ENCODE assay signal across 9 cellular contexts in the genomic region with DNA sequence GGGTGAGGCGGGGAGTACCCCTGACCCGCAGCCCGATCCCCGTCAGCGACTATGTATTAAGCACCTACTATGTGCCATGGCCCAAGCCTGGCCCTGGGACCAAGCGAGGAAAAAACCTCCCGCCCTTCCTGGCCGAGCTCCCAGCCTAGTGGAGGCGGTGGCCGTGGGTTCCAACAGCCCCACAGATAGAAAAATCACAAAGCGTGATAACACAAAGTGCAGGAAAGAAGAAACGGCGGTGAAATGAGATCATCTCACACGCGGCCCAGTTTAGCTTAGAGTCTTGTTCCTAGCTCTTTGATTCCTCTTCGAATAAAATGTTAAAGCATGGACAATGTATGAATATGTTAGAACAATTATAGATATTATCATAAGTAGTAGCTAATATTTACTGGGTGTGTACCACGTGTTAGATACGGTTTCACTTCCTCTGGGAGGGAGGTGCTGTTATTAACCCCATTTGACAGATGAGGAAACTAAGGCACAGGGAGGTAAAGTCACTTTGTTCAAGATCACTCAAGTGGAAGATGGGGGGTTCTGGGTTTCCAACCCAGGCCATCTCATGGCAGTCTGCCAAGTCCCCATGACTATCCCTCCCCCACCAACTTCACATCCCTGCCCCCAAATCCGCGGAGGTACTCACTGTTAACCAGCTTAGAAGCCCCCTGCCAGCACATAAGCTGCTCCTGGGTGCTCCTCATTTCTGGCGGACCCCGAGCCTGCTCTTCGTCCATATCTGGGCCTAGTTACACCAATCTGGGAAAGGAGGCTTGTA. TPM values are rescaled to one million over a fixed set of nuclear protein-coding genes. Genes with fewer than 3 reads are reported as not detected.
DNase-seq lines count a peak whose midpoint lies in the region; ATAC-seq and TF ChIP-seq lines count a peak whose summit lies in the region.
"Had no signal": no experiment of that assay in that cellular context is flagged by ENCODE, and none has a peak within 500 bp of the region (broad histone marks: within the 10 kb centered on the region; RNA-seq: fewer than 3 reads in every experiment).

No MANE protein-coding gene starts in this region.

- H3K27me3 Mint-ChIP-seq in glutamatergic neuron (ENCODE audit: unreplicated experiment), result peaks cover 19% of the 10 kb centered on the region

- H3K9me3 ChIP-seq in SK-N-MC (ENCODE audit: low read depth, low read length) (no peaks in the 10 kb centered on the region), suprapubic skin (no peaks in the 10 kb centered on the region)

- no peak for ATAC-seq in GM21360 (IDR thresholded peaks at IDR 0.05; ENCODE audit: unreplicated experiment)

- peak; percentile 23 for DNase-seq in activated CD4-positive, alpha-beta T cell treated with anti-CD3 and anti-CD28 coated beads for 48 hours
- DNase-seq in activated CD4-positive, alpha-beta T cell treated with anti-CD3 and anti-CD28 coated beads, Interleukin-2, amount 50 U/mL, for 48 hours, result no peak
- DNase-seq in SK-N-MC (ENCODE audit: low read depth, low spot score) (no peak), glutamatergic neuron (no peak), suprapubic skin (ENCODE audit: low spot score in 2 of 2) (no peak), dedifferentiated amniotic fluid mesenchymal stem cell (ENCODE audit: extremely low spot score) (no peak), erythroblast (lab: John Stamatoyannopoulos, UW) (no peak)

- H3K36me3 ChIP-seq in SK-N-MC (ENCODE audit: insufficient read depth, low read length) (no peaks in the 10 kb centered on the region), suprapubic skin (no peaks in the 10 kb centered on the region)

- no peak for TF ChIP-seq CTCF in glutamatergic neuron (IDR thresholded peaks at IDR 0.05; ENCODE audit: partially characterized antibody, unreplicated experiment)
- no peak for TF ChIP-seq CTCF in suprapubic skin (IDR thresholded peaks at IDR 0.05)

- no peak overlapping the region for H3K27ac Mint-ChIP-seq in glutamatergic neuron (ENCODE audit: unreplicated experiment)

- no peaks in the 10 kb centered on the region for H3K36me3 Mint-ChIP-seq in glutamatergic neuron (ENCODE audit: unreplicated experiment)

- H3K9ac ChIP-seq in SK-N-MC (ENCODE audit: insufficient read length), result no peak overlapping the region

- H3K4me3 ChIP-seq in SK-N-MC (peak overlapping the region; percentile 42; the same call in 1 of the 2 replicates), suprapubic skin (peak overlapping the region; percentile 12)

- no peak for TF ChIP-seq EP300 in suprapubic skin (IDR thresholded peaks at IDR 0.05)

- H3K4me1 ChIP-seq in suprapubic skin, result peaks cover 69% of the 10 kb centered on the region

- H3K27ac ChIP-seq in SK-N-MC (no peak overlapping the region), suprapubic skin (no peak overlapping the region)

- peaks cover 31% of the 10 kb centered on the region for H3K4me1 Mint-ChIP-seq in glutamatergic neuron (ENCODE audit: low read depth, unreplicated experiment)

- TF ChIP-seq POLR2A in suprapubic skin (IDR thresholded peaks at IDR 0.05), result no peak
- TF ChIP-seq POLR2A in erythroblast (IDR thresholded peaks at IDR 0.05; ENCODE audit: low read length), result no peak

- 17% methylated on average over 15 of the region's 23 CpGs for WGBS in suprapubic skin

- peaks cover 6% of the 10 kb centered on the region for H3K9me3 Mint-ChIP-seq in glutamatergic neuron (ENCODE audit: unreplicated experiment)

- peak overlapping the region; percentile 75 for H3K4me3 Mint-ChIP-seq in glutamatergic neuron (ENCODE audit: unreplicated experiment)

- peaks cover 23% of the 10 kb centered on the region for H3K27me3 ChIP-seq in suprapubic skin

RNA-seq across cellular contexts. Expression of a gene that starts 1.2 kb away (rescaled TPM):
- total RNA-seq in glutamatergic neuron (ENCODE audit: unreplicated experiment) (22.3 TPM), suprapubic skin (1 to 10 TPM in 1 of 4 donors, not detected in 3; 2.2 TPM)

RNA-seq across cellular contexts. Expression of a gene that starts 3.2 kb away (rescaled TPM):
- total RNA-seq in glutamatergic neuron (ENCODE audit: unreplicated experiment) (not detected), suprapubic skin (10 to 100 TPM in 1 of 4 donors, 1 to 10 TPM in 3; 2.0 to 10.9 (median 6.7) TPM)
- total RNA-seq: fibroblast of villous mesenchyme had no signal

RNA-seq across cellular contexts. Expression of a gene that starts 7.0 kb away (rescaled TPM):
- 14.4 TPM for total RNA-seq in glutamatergic neuron (ENCODE audit: unreplicated experiment)
- 10 to 100 TPM in 1 of 4 donors, 1 to 10 TPM in 3; 4.3 to 11.8 (median 7.8) TPM for total RNA-seq in suprapubic skin
- total RNA-seq: fibroblast of villous mesenchyme had no signal

RNA-seq across cellular contexts. Expression of a gene that starts 12.7 kb away (rescaled TPM):
- 5.3 TPM for total RNA-seq in glutamatergic neuron (ENCODE audit: unreplicated experiment)
- 10 to 100 TPM; 29.8 to 64.8 (median 37.7) TPM for total RNA-seq in suprapubic skin

RNA-seq across cellular contexts. Expression of a gene that starts 26.2 kb away (rescaled TPM):
- total RNA-seq in glutamatergic neuron (ENCODE audit: unreplicated experiment) (not detected), suprapubic skin (100 to 1,000 TPM; 383 to 765 (median 575) TPM)
- total RNA-seq: fibroblast of villous mesenchyme had no signal
